Comparison of ENCODE assay signal across 23 cellular contexts in the genomic region with DNA sequence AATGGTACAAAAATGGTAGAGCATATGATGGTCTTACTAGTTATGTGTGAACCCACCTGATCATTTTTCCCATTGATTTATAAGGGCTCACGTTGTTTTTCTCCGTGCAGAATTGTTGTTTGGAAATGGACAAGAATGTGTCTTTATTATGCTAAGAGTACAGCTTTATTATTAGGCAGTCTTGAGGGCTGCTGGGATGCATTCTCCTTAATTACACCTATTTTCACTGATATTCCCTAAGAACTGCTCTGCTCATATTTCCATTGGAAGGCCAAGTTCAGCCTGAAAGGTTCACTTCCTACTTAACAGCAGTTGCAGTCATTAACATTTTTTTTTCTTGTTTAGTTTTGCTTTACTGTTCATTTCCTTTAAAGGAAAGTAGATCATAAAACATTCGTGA.
DNase-seq lines count a peak whose midpoint lies in the region; ATAC-seq and TF ChIP-seq lines count a peak whose summit lies in the region.
"Had no signal": no experiment of that assay in that cellular context is flagged by ENCODE, and none has a peak within 500 bp of the region (broad histone marks: within the 10 kb centered on the region; RNA-seq: fewer than 3 reads in every experiment).

No MANE protein-coding gene starts in this region.

- DNase-seq in dermis blood vessel endothelial cell: peak; percentile 22
- DNase-seq in left kidney (ENCODE audit: low read depth, low spot score): peak; percentile 18
- no peak for DNase-seq in progenitor cell of endocrine pancreas (ENCODE audit: low spot score, unreplicated experiment)
- DNase-seq in natural killer cell: no peak
- DNase-seq in mucosa of gallbladder (ENCODE audit: low spot score): no peak
- DNase-seq: activated CD4-positive, CD25-positive, alpha-beta regulatory T cell; activated CD8-positive, alpha-beta T cell treated with anti-CD3 and anti-CD28 coated beads for 36 hours; activated naive CD4-positive, alpha-beta T cell; activated T-cell treated with anti-CD3 and anti-CD28 coated beads, Interleukin-2, amount 50 U/mL, for 1 hour; amniotic stem cell; CD4-positive, alpha-beta T cell; erythroblast; NCI-H2171; NCI-H526 treated with DMSO at 0.1 percent for 48 hours; ovary; sigmoid colon; testis had no signal

- intact Hi-C loops in natural killer cell (cut with micrococcal nuclease): no loop called here

- H3K9me3 Mint-ChIP-seq in progenitor cell of endocrine pancreas (ENCODE audit: low read depth): peaks cover 16% of the 10 kb centered on the region
- no peaks in the 10 kb centered on the region for H3K9me3 Mint-ChIP-seq in natural killer cell
- H3K9me3 Mint-ChIP-seq: activated CD8-positive, alpha-beta T cell treated with anti-CD3 and anti-CD28 coated beads for 36 hours; CD4-positive, alpha-beta T cell had no signal

- peaks cover 27% of the 10 kb centered on the region for H3K4me1 ChIP-seq in HUES6 (ENCODE audit: control insufficient read depth, insufficient read depth, low read length)
- H3K4me1 ChIP-seq: sigmoid colon, testis had no signal

- 0 out of 2 replicates have a peak overlapping the region, but pooled peaks have one; percentile 12 for H3K4me3 ChIP-seq in HUES6 (ENCODE audit: low read depth, low read length)
- H3K4me3 ChIP-seq: ovary, sigmoid colon, testis had no signal

- H3K27me3 ChIP-seq in HUES6 (ENCODE audit: control insufficient read depth, insufficient read depth, low read length): no peaks in the 10 kb centered on the region
- H3K27me3 ChIP-seq: gastroesophageal sphincter, ovary, sigmoid colon, testis had no signal

- H3K36me3 ChIP-seq in HUES6 (ENCODE audit: control insufficient read depth, insufficient read depth, low read length): no peaks in the 10 kb centered on the region
- H3K36me3 ChIP-seq: gastroesophageal sphincter, ovary, sigmoid colon had no signal

- peaks cover 19% of the 10 kb centered on the region for H3K4me1 Mint-ChIP-seq in progenitor cell of endocrine pancreas (ENCODE audit: low read depth)
- H3K4me1 Mint-ChIP-seq in natural killer cell: no peaks in the 10 kb centered on the region
- H3K4me1 Mint-ChIP-seq: stimulated activated effector memory CD8-positive, alpha-beta T cell treated with anti-CD3 and anti-CD28 coated beads, Interleukin-12 subunit alpha, Interleukin-12 subunit beta, amount 100 ng/mL, for 72 hours had no signal

- no peak overlapping the region for H3K9ac ChIP-seq in HUES6 (ENCODE audit: low read length)

- H3K27me3 Mint-ChIP-seq in progenitor cell of endocrine pancreas (no peaks in the 10 kb centered on the region), natural killer cell (ENCODE audit: low read depth in 2 of 2) (peaks cover 0 to 9% of the 10 kb centered on the region in 2 donors)
- H3K27me3 Mint-ChIP-seq: activated CD8-positive, alpha-beta T cell treated with anti-CD3 and anti-CD28 coated beads for 36 hours; CD4-positive, alpha-beta T cell had no signal

- no peak for ATAC-seq in HG03159 (IDR thresholded peaks at IDR 0.05; ENCODE audit: unreplicated experiment)
- no peak for ATAC-seq in natural killer cell
- ATAC-seq in GM19467 (IDR thresholded peaks at IDR 0.05; ENCODE audit: unreplicated experiment): no peak
- ATAC-seq: activated CD8-positive, alpha-beta T cell treated with anti-CD3 and anti-CD28 coated beads for 36 hours; left lobe of liver; stimulated activated effector memory CD8-positive, alpha-beta T cell treated with anti-CD3 and anti-CD28 coated beads, Interleukin-12 subunit alpha, Interleukin-12 subunit beta, amount 100 ng/mL, for 72 hours had no signal

- H3K27ac ChIP-seq in HUES6 (ENCODE audit: low read depth, low read length): no peak overlapping the region
- H3K27ac ChIP-seq: ovary, testis had no signal

- H3K36me3 Mint-ChIP-seq in progenitor cell of endocrine pancreas (ENCODE audit: insufficient read depth) (no peaks in the 10 kb centered on the region), natural killer cell (no peaks in the 10 kb centered on the region)
- H3K36me3 Mint-ChIP-seq: stimulated activated effector memory CD8-positive, alpha-beta T cell treated with anti-CD3 and anti-CD28 coated beads, Interleukin-12 subunit alpha, Interleukin-12 subunit beta, amount 100 ng/mL, for 72 hours had no signal

- no peak overlapping the region for H3K4me3 Mint-ChIP-seq in progenitor cell of endocrine pancreas (ENCODE audit: low read depth)
- no peak overlapping the region for H3K4me3 Mint-ChIP-seq in natural killer cell
- H3K4me3 Mint-ChIP-seq: activated CD8-positive, alpha-beta T cell treated with anti-CD3 and anti-CD28 coated beads for 36 hours; CD4-positive, alpha-beta T cell; stimulated activated effector memory CD8-positive, alpha-beta T cell treated with anti-CD3 and anti-CD28 coated beads, Interleukin-12 subunit alpha, Interleukin-12 subunit beta, amount 100 ng/mL, for 72 hours had no signal

- H3K9me3 ChIP-seq in HUES6 (ENCODE audit: control insufficient read depth, insufficient read depth, low read depth, low read length): 0 out of 2 replicates have a peak, but pooled peaks cover 1% of the 10 kb centered on the region
- H3K9me3 ChIP-seq: gastroesophageal sphincter, ovary, sigmoid colon, testis had no signal

- TF ChIP-seq CTCF in progenitor cell of endocrine pancreas (IDR thresholded peaks at IDR 0.05; ENCODE audit: unreplicated experiment): no peak
- TF ChIP-seq CTCF in natural killer cell (IDR thresholded peaks at IDR 0.05): no peak

- H3K27ac Mint-ChIP-seq in progenitor cell of endocrine pancreas (peak overlapping the region; percentile 56), natural killer cell (no peak overlapping the region)
- H3K27ac Mint-ChIP-seq: activated CD8-positive, alpha-beta T cell treated with anti-CD3 and anti-CD28 coated beads for 36 hours; CD4-positive, alpha-beta T cell; stimulated activated effector memory CD8-positive, alpha-beta T cell treated with anti-CD3 and anti-CD28 coated beads, Interleukin-12 subunit alpha, Interleukin-12 subunit beta, amount 100 ng/mL, for 72 hours had no signal

Comparison
In these comparisons a context has a peak if more than half of its experiments do, and no peak if none do; other contexts are left out.
1. DNase-seq: peak in dermis blood vessel endothelial cell (single experiment) and left kidney (single experiment); none in progenitor cell of endocrine pancreas (single experiment), natural killer cell (single experiment) and mucosa of gallbladder (single experiment).